Comparison of ENCODE assay signal across 11 cellular contexts in genomic region chr4:2256781-2257191, GRCh38. TPM values are rescaled to one million over a fixed set of nuclear protein-coding genes. Genes with fewer than 3 reads are reported as not detected.
A peak's percentile ranks its signal among the peaks of the same experiment; 100 is the strongest.
DNase-seq lines count a peak whose midpoint lies in the region; ATAC-seq, FAIRE-seq and TF ChIP-seq lines count a peak whose summit lies in the region.
"Had no signal": no experiment of that assay in that cellular context is flagged by ENCODE, and none has a peak within 500 bp of the region (broad histone marks: within the 10 kb centered on the region; RNA-seq: fewer than 3 reads in every experiment).

No MANE protein-coding gene starts in this region.

- peaks cover 0 to under 1% (median 0%) of the 10 kb centered on the region in 3 donors for H3K36me3 ChIP-seq in pancreas

- no peaks in the 10 kb centered on the region for H3K27me3 ChIP-seq in pancreas

- H3K9me3 ChIP-seq in pancreas = no peaks in the 10 kb centered on the region

- ATAC-seq in Right ventricle myocardium superior (ENCODE audit: poor library complexity) = peak; percentile 30
- peak in 1 of 4 donors; percentile 5 for ATAC-seq in pancreas
- ATAC-seq in HG02571 (IDR thresholded peaks at IDR 0.05; ENCODE audit: unreplicated experiment) = no peak

- 75% methylated on average over 12 of the region's 12 CpGs for whole genome bisulfite sequencing in pancreas, 2 donors

- no peak overlapping the region for H3K4me3 ChIP-seq in pancreas
- H3K4me3 ChIP-seq: GM23248 had no signal

- no peak for TF ChIP-seq CTCF in pancreas (IDR thresholded peaks at IDR 0.05)

- no peak for FAIRE-seq in pancreas (lab: Jason Lieb, UNC)
- FAIRE-seq: keratinocyte had no signal

- peak overlapping the region; percentile 39 to 63 (median 50) for H3K27ac ChIP-seq in pancreas
- H3K27ac ChIP-seq: C4-2B, GM23248 had no signal

- DNase-seq in stimulated activated CD4-positive, alpha-beta T cell treated with anti-CD3 and anti-CD28 coated beads, Interleukin-4, amount 100 ng/mL, for 24 hours = peak; percentile 3
- DNase-seq in stimulated activated CD4-positive, alpha-beta T cell treated with anti-CD3 and anti-CD28 coated beads, Interleukin-2, amount 100 ng/mL, for 48 hours = no peak
- peak; percentile 77 for DNase-seq in Right ventricle myocardium superior
- DNase-seq in pancreas = peak; percentile 14 to 67 (median 36)
- no peak for DNase-seq in amygdala (lab: John Stamatoyannopoulos, UW)
- no peak for DNase-seq in HK-2 (ENCODE audit: unreplicated experiment)
- no peak for DNase-seq in Ammon's horn (ENCODE audit: low spot score)
- DNase-seq: GM23248 had no signal

- H3K4me1 ChIP-seq in pancreas = peaks cover 0 to 13% (median 12%) of the 10 kb centered on the region in 3 donors

- intact Hi-C loops in Right ventricle myocardium superior (cut with DNase I) (no loop called here), pancreas (cut with DNase I) (no loop called here)

RNA-seq across cellular contexts. Expression of gene MXD4, which starts 5.1 kb away (rescaled TPM):
- 31.5 TPM for total RNA-seq in Right ventricle myocardium superior
- 10 to 100 TPM; 14.8 to 35.8 (median 24.7) TPM for total RNA-seq in pancreas
- 10 to 100 TPM; 29.6 to 51.4 TPM for polyA plus RNA-seq in pancreas

RNA-seq across cellular contexts. Expression of gene HAUS3, which starts 14.9 kb away (rescaled TPM):
- total RNA-seq in Right ventricle myocardium superior = 5.7 TPM
- total RNA-seq in pancreas = 1 to 10 TPM; 4.1 to 7.9 (median 5.7) TPM
- polyA plus RNA-seq in pancreas = 1 to 10 TPM; 8.5 to 9.6 TPM

RNA-seq across cellular contexts. Expression of gene POLN, which starts 14.9 kb away (rescaled TPM):
- total RNA-seq in Right ventricle myocardium superior = 2.3 TPM
- 1 to 10 TPM in 5 of 6 donors, under 1 TPM in 1; 0.95 to 2.3 (median 1.9) TPM for total RNA-seq in pancreas
- 1 to 10 TPM; 2.5 to 3.6 TPM for polyA plus RNA-seq in pancreas

Comparison
In these comparisons a context has a peak if more than half of its experiments do, and no peak if none do; other contexts are left out.
1. DNase-seq: peak in stimulated activated CD4-positive, alpha-beta T cell treated with anti-CD3 and anti-CD28 coated beads, Interleukin-4, amount 100 ng/mL, for 24 hours (single experiment), Right ventricle myocardium superior (single experiment) and pancreas (6 of 6); none in stimulated activated CD4-positive, alpha-beta T cell treated with anti-CD3 and anti-CD28 coated beads, Interleukin-2, amount 100 ng/mL, for 48 hours (0 of 2), amygdala (0 of 56), HK-2 (single experiment) and Ammon's horn (single experiment).